Comparison of ENCODE assay signal across 24 cellular contexts in genomic region chr7:37071124-37071523, GRCh38.
"Had no signal": no experiment of that assay in that cellular context is flagged by ENCODE, and none has a peak within 500 bp of the region (broad histone marks: within the 10 kb centered on the region; RNA-seq: fewer than 3 reads in every experiment).

No MANE protein-coding gene starts in this region.

- H3K4me3 Mint-ChIP-seq: mesothelial cell of epicardium; naive B cell; neural crest cell; T-helper 2 cell treated with Interferon-gamma antibody and Interleukin-4, amounts not matched to agents 5 μg/mL and 100 μg/mL, for 36 hours had no signal

- ATAC-seq: body of pancreas, heart right ventricle, right cardiac atrium had no signal

- H3K36me3 Mint-ChIP-seq: mesothelial cell of epicardium had no signal

- H3K27me3 Mint-ChIP-seq: naive B cell had no signal

- DNase-seq: activated CD4-positive, alpha-beta T cell treated with anti-CD3 and anti-CD28 coated beads, Interleukin-2, amount 50 U/mL, for 1 hour; activated CD8-positive, alpha-beta memory T cell treated with anti-CD3 and anti-CD28 coated beads, Interleukin-2, amount 50 U/mL, for 4 hours; adrenal gland; aorta; body of pancreas; dermis blood vessel endothelial cell; effector CD4-positive, alpha-beta T cell; esophagus squamous epithelium; foreskin melanocyte; heart right ventricle; naive B cell; nucleus accumbens; right cardiac atrium; SHP77; stimulated activated CD4-positive, alpha-beta T cell treated with anti-CD3 and anti-CD28 coated beads, Interleukin-15, amount 100 ng/mL, for 24 hours; stimulated activated CD4-positive, alpha-beta T cell treated with anti-CD3 and anti-CD28 coated beads, Interleukin-2, amount 100 ng/mL, for 24 hours; stimulated activated naive CD4-positive, alpha-beta T cell treated with Interleukin-2 at 50 U/mL for 16 hours; substantia nigra; T-helper 1 cell; thyroid gland; upper lobe of left lung had no signal

- H3K27ac Mint-ChIP-seq: mesothelial cell of epicardium; T-helper 2 cell treated with Interferon-gamma antibody and Interleukin-4, amounts not matched to agents 5 μg/mL and 100 μg/mL, for 36 hours had no signal

- H3K9me3 Mint-ChIP-seq: mesothelial cell of epicardium; naive B cell; neural crest cell; T-helper 2 cell treated with Interferon-gamma antibody and Interleukin-4, amounts not matched to agents 5 μg/mL and 100 μg/mL, for 36 hours had no signal

- H3K4me1 Mint-ChIP-seq: mesothelial cell of epicardium had no signal
